In genomic region chr22:17637490-17638181, GRCh38 we compare ENCODE assay signal across 8 cellular contexts. TPM values are rescaled to one million over a fixed set of nuclear protein-coding genes. Genes with fewer than 3 reads are reported as not detected.
DNase-seq lines count a peak whose midpoint lies in the region; ATAC-seq, FAIRE-seq and TF ChIP-seq lines count a peak whose summit lies in the region.

No MANE protein-coding gene starts in this region.

- H3K9me3 ChIP-seq in OCI-LY1 (ENCODE audit: low read length): 0 out of 2 replicates have a peak, but pooled peaks cover 3% of the 10 kb centered on the region
- H3K9me3 ChIP-seq in endothelial cell of umbilical vein (replicated peaks; ENCODE audit: control insufficient read depth, insufficient read depth, low read length): no peaks in the 10 kb centered on the region

- POLR2A ChIA-PET in endothelial cell of umbilical vein (lab: Charles Lee): no interaction called here

- H3K4me3 Mint-ChIP-seq in progenitor cell of endocrine pancreas (ENCODE audit: low read depth): peak overlapping the region; percentile 82

- H3K9me2 ChIP-seq in OCI-LY1 (ENCODE audit: low read depth, low read length): no peaks in the 10 kb centered on the region

- H3K4me3 ChIP-seq in GM08714 (ENCODE audit: low read length): peak overlapping the region; percentile 80
- H3K4me3 ChIP-seq in OCI-LY1 (ENCODE audit: low read depth, low read length, poor library complexity, severe bottlenecking): peak overlapping the region; percentile 74
- H3K4me3 ChIP-seq in endothelial cell of umbilical vein (replicated peaks in 1 of 3; ENCODE audit: insufficient read depth in 1 of 3, low read depth in 1 of 3, low read length in 3 of 3): peak overlapping the region in 2 of 3 experiments; percentile 86 to 92

- no peaks in the 10 kb centered on the region for H3K27me3 Mint-ChIP-seq in progenitor cell of endocrine pancreas

- TF ChIP-seq POLR2A in endothelial cell of umbilical vein (IDR thresholded peaks at IDR 0.05; ENCODE audit: low read depth, low read length): no peak

- TF ChIP-seq CTCF in OCI-LY1 (IDR thresholded peaks at IDR 0.05; ENCODE audit: low read length): no peak
- no peak for TF ChIP-seq CTCF in endothelial cell of umbilical vein (IDR thresholded peaks at IDR 0.05; ENCODE audit: extremely low read depth in 1 of 2, insufficient read depth in 1 of 2, low read depth in 1 of 2, low read length in 2 of 2)
- TF ChIP-seq CTCF in progenitor cell of endocrine pancreas (IDR thresholded peaks at IDR 0.05; ENCODE audit: unreplicated experiment): no peak

- intact Hi-C loops in endothelial cell of umbilical vein (cut with micrococcal nuclease): loop anchor here (1.0 to 10.0 kb wide), 4 partner anchors 9 to 437 kb away; partner anchors contain the start of genes ATP6V1E1, BID and PEX26

- H3K4me1 Mint-ChIP-seq in progenitor cell of endocrine pancreas (ENCODE audit: low read depth): peaks cover 10% of the 10 kb centered on the region

- H4K20me1 ChIP-seq in OCI-LY1 (ENCODE audit: insufficient read depth, low read length) (no peaks in the 10 kb centered on the region), endothelial cell of umbilical vein (replicated peaks; ENCODE audit: control insufficient read depth, extremely low read depth, insufficient read depth, low read length) (no peaks in the 10 kb centered on the region)

- H3K27me3 ChIP-seq in OCI-LY1 (ENCODE audit: insufficient read depth, low read length) (no peaks in the 10 kb centered on the region), endothelial cell of umbilical vein (ENCODE audit: control insufficient read depth in 2 of 2, insufficient read depth in 2 of 2, low read length in 2 of 2) (no peaks in the 10 kb centered on the region)

- H3K9me3 Mint-ChIP-seq in progenitor cell of endocrine pancreas (ENCODE audit: low read depth): no peaks in the 10 kb centered on the region

- no peaks in the 10 kb centered on the region for H3F3A ChIP-seq in OCI-LY1 (ENCODE audit: insufficient read depth, low read length)

- H3K36me3 ChIP-seq in OCI-LY1 (ENCODE audit: insufficient read depth, low read length) (peaks cover 9% of the 10 kb centered on the region), endothelial cell of umbilical vein (ENCODE audit: control insufficient read depth in 2 of 2, extremely low read depth in 1 of 2, insufficient read depth in 2 of 2, low read length in 2 of 2) (no peaks in the 10 kb centered on the region)

- no peaks in the 10 kb centered on the region for H3K9me1 ChIP-seq in endothelial cell of umbilical vein (replicated peaks; ENCODE audit: control insufficient read depth, extremely low read depth, insufficient read depth, low read length)

- no peak for FAIRE-seq in endothelial cell of umbilical vein (lab: Jason Lieb, UNC)

- H3K36me3 Mint-ChIP-seq in progenitor cell of endocrine pancreas (ENCODE audit: insufficient read depth): no peaks in the 10 kb centered on the region

- no TSS peak for BruUV-seq in endothelial cell of umbilical vein (replicated peaks; lab: Mats Ljungman, UMichigan)

- H2AFZ ChIP-seq in OCI-LY1 (ENCODE audit: low read length): no peak overlapping the region
- peak overlapping the region; percentile 57 for H2AFZ ChIP-seq in endothelial cell of umbilical vein (ENCODE audit: low read depth, low read length)

- ATAC-seq in GM18909 (IDR thresholded peaks at IDR 0.05; ENCODE audit: poor library complexity, unreplicated experiment) (no peak), HG02884 (IDR thresholded peaks at IDR 0.05; ENCODE audit: unreplicated experiment) (no peak)

- peak overlapping the region; percentile 89 for H3K27ac ChIP-seq in OCI-LY1 (ENCODE audit: low read depth, low read length, poor library complexity, severe bottlenecking)
- H3K27ac ChIP-seq in endothelial cell of umbilical vein (ENCODE audit: insufficient read depth, low read depth, low read length): peak overlapping the region; percentile 88

- CTCF ChIA-PET in endothelial cell of umbilical vein (lab: Charles Lee): no interaction called here

- H3K27ac Mint-ChIP-seq in progenitor cell of endocrine pancreas: peak overlapping the region; percentile 99

- DNase-seq in endothelial cell of umbilical vein (ENCODE audit: low read depth, low spot score) (no peak), progenitor cell of endocrine pancreas (ENCODE audit: low spot score, unreplicated experiment) (no peak), NCI-H82 treated with DMSO at 0.1 percent for 48 hours (lab: John Stamatoyannopoulos, UW; ENCODE audit: unreplicated experiment) (no peak)
- DNase-seq in central memory CD4-positive, alpha-beta T cell: no peak

- H3K9ac ChIP-seq in OCI-LY1 (ENCODE audit: low read length) (peak overlapping the region; percentile 82), endothelial cell of umbilical vein (replicated peaks; ENCODE audit: extremely low read depth, insufficient read depth, low read length) (peak overlapping the region; percentile 98)

- dilution Hi-C loops in endothelial cell of umbilical vein (cut with MboI; ENCODE audit: extremely low pct_ligation_motif_present, low sequenced_read_pairs): no loop called here

- H3K4me2 ChIP-seq in OCI-LY1 (ENCODE audit: low read length): peak overlapping the region; percentile 74
- H3K4me2 ChIP-seq in endothelial cell of umbilical vein (ENCODE audit: insufficient read depth, low read length): peak overlapping the region; percentile 29

- H3K79me2 ChIP-seq in OCI-LY1 (ENCODE audit: insufficient read depth, low read length) (peaks cover 7% of the 10 kb centered on the region), endothelial cell of umbilical vein (ENCODE audit: control insufficient read depth, insufficient read depth, low read length) (peaks cover 14% of the 10 kb centered on the region)

- H3K4me1 ChIP-seq in OCI-LY1 (ENCODE audit: insufficient read depth, low read length, severe bottlenecking) (peaks cover 20% of the 10 kb centered on the region), endothelial cell of umbilical vein (ENCODE audit: control insufficient read depth, extremely low read depth, insufficient read depth, low read length) (peaks cover 16% of the 10 kb centered on the region)

TF ChIP-seq in endothelial cell of umbilical vein, 7 proteins besides CTCF, POLR2A, EP300 and RAD21:
- TF ChIP-seq MYC (IDR thresholded peaks at IDR 0.05; ENCODE audit: low read depth, low read length) (no peak), FOS (IDR thresholded peaks at IDR 0.05; ENCODE audit: borderline replicate concordance, insufficient read depth, low read length) (no peak), JUN (IDR thresholded peaks at IDR 0.05; ENCODE audit: borderline replicate concordance, insufficient read depth, insufficient read length, low read depth) (no peak), GATA2 (IDR thresholded peaks at IDR 0.05; ENCODE audit: insufficient read depth, insufficient read length, low read depth, low read length) (no peak), MAX (IDR thresholded peaks at IDR 0.05; ENCODE audit: insufficient read depth, insufficient read length) (no peak), EZH2 (IDR thresholded peaks at IDR 0.05; ENCODE audit: borderline replicate concordance, low read depth, low read length, severe bottlenecking) (no peak), POLR2AphosphoS5 (IDR thresholded peaks at IDR 0.05; ENCODE audit: insufficient read depth, low read depth, low read length) (no peak)
TF ChIP-seq in endothelial cell of umbilical vein: peak in this region for 0.

RNA-seq across cellular contexts. Expression of gene BCL2L13, which starts 0.9 kb away (rescaled TPM):
- 36.2 TPM in 2 replicates for total RNA-seq in endothelial cell of umbilical vein
- polyA plus RNA-seq in endothelial cell of umbilical vein: 23.9 and 28.1 TPM in 2 replicates
- polyA plus RNA-seq in endothelial cell of umbilical vein (2011; cell fraction: cytosol; rRNA removed): 36.8 and 39.0 TPM in 2 replicates
- polyA plus RNA-seq in endothelial cell of umbilical vein (2011; cell fraction: nucleus; rRNA removed): 26.0 and 27.1 TPM in 2 replicates
- polyA plus RNA-seq in endothelial cell of umbilical vein (2012): 44.9 and 48.0 TPM in 2 replicates
- 45.3 and 59.1 TPM in 2 replicates for polyA minus RNA-seq in endothelial cell of umbilical vein
- polyA minus RNA-seq in endothelial cell of umbilical vein (2011; cell fraction: cytosol; rRNA and poly(A)+ RNA removed): 19.6 TPM
- polyA minus RNA-seq in endothelial cell of umbilical vein (2011; cell fraction: nucleus; rRNA and poly(A)+ RNA removed): 13.9 and 18.7 TPM in 2 replicates
- 34.1 and 36.0 TPM in 2 replicates for total RNA-seq in progenitor cell of endocrine pancreas

RNA-seq across cellular contexts. Expression of gene ATP6V1E1, which starts 9.1 kb away (rescaled TPM):
- 113 and 118 TPM in 2 replicates for total RNA-seq in endothelial cell of umbilical vein
- 95.2 and 95.9 TPM in 2 replicates for polyA plus RNA-seq in endothelial cell of umbilical vein
- 93.1 and 96.2 TPM in 2 replicates for polyA plus RNA-seq in endothelial cell of umbilical vein (2011; cell fraction: cytosol; rRNA removed)
- polyA plus RNA-seq in endothelial cell of umbilical vein (2011; cell fraction: nucleus; rRNA removed): 46.9 and 54.4 TPM in 2 replicates
- 127 and 139 TPM in 2 replicates for polyA plus RNA-seq in endothelial cell of umbilical vein (2012)
- polyA minus RNA-seq in endothelial cell of umbilical vein: 92.8 and 96.6 TPM in 2 replicates
- 38.7 TPM for polyA minus RNA-seq in endothelial cell of umbilical vein (2011; cell fraction: cytosol; rRNA and poly(A)+ RNA removed)
- polyA minus RNA-seq in endothelial cell of umbilical vein (2011; cell fraction: nucleus; rRNA and poly(A)+ RNA removed): 25.4 and 34.2 TPM in 2 replicates
- 59.7 and 61.3 TPM in 2 replicates for total RNA-seq in progenitor cell of endocrine pancreas
